In genomic region chr7:91088156-91088555, GRCh38 we compare ENCODE assay signal across 18 cellular contexts.
DNase-seq lines count a peak whose midpoint lies in the region; ATAC-seq and FAIRE-seq lines count a peak whose summit lies in the region.
"Had no signal": no experiment of that assay in that cellular context is flagged by ENCODE, and none has a peak within 500 bp of the region (broad histone marks: within the 10 kb centered on the region; RNA-seq: fewer than 3 reads in every experiment).

No MANE protein-coding gene starts in this region.

- ATAC-seq in HG03045 (IDR thresholded peaks at IDR 0.05; ENCODE audit: unreplicated experiment), result no peak

- in situ Hi-C loops in SK-MEL-5 (cut with HindIII; ENCODE audit: low pct_unique_long_range_greater_than_20kb, low sequenced_read_pairs), result no loop called here

- FAIRE-seq in A204.1 (lab: Jason Lieb, UNC) (peak; percentile 3), GM18507 (lab: Jason Lieb, UNC) (peak; percentile 26)
- FAIRE-seq: GM12891, H1 had no signal

- DNase-seq in GM18507 (ENCODE audit: extremely low spot score, insufficient read length, low read depth), result no peak
- peak; percentile 67 for DNase-seq in SK-MEL-5 (ENCODE audit: low read depth, low spot score)
- peak; percentile 95 for DNase-seq in foreskin melanocyte
- no peak for DNase-seq in NCI-H1417 (lab: John Stamatoyannopoulos, UW)
- no peak for DNase-seq in NCI-H524 treated with DMSO at 0.1 percent for 48 hours (lab: John Stamatoyannopoulos, UW)
- no peak for DNase-seq in A172 (ENCODE audit: low spot score)
- DNase-seq: BE2C; CD4-positive, alpha-beta T cell; CD8-positive, alpha-beta memory T cell; DMS79 treated with DMSO at 0.1 percent for 48 hours; GF-D8; GM23248; H7; HCEC 1CT had no signal

Comparison
In these comparisons a context has a peak if more than half of its experiments do, and no peak if none do; other contexts are left out.
1. DNase-seq: peak in SK-MEL-5 (single experiment) and foreskin melanocyte (single experiment); none in GM18507 (single experiment), NCI-H1417 (0 of 3), NCI-H524 treated with DMSO at 0.1 percent for 48 hours (single experiment) and A172 (single experiment).